ENCODE assay signal across 21 cellular contexts in genomic region chr15:25415217-25415616, GRCh38. TPM values are rescaled to one million over a fixed set of nuclear protein-coding genes. Genes with fewer than 3 reads are reported as not detected.
DNase-seq lines count a peak whose midpoint lies in the region; ATAC-seq and TF ChIP-seq lines count a peak whose summit lies in the region.
"Had no signal": no experiment of that assay in that cellular context is flagged by ENCODE, and none has a peak within 500 bp of the region (broad histone marks: within the 10 kb centered on the region; RNA-seq: fewer than 3 reads in every experiment).

No MANE protein-coding gene starts in this region.

- no peak for TF ChIP-seq EP300 in ovary (IDR thresholded peaks at IDR 0.05)

- peaks cover 50% of the 10 kb centered on the region for H3K36me3 Mint-ChIP-seq in activated naive CD4-positive, alpha-beta T cell treated with anti-CD3 and anti-CD28 coated beads, Interleukin-2, amount 50 U/mL, for 24 hours
- peaks cover 4% of the 10 kb centered on the region for H3K36me3 Mint-ChIP-seq in central memory CD8-positive, alpha-beta T cell (ENCODE audit: insufficient read depth)
- no peaks in the 10 kb centered on the region for H3K36me3 Mint-ChIP-seq in natural killer cell

- TF ChIP-seq POLR2A in ovary (IDR thresholded peaks at IDR 0.05), result no peak

- H3K27me3 ChIP-seq in ovary, result no peaks in the 10 kb centered on the region

- TF ChIP-seq CTCF in HEK293 (tag by site-specific recombination; IDR thresholded peaks at IDR 0.05) (no peak), natural killer cell (IDR thresholded peaks at IDR 0.05) (no peak), ovary (IDR thresholded peaks at IDR 0.05) (no peak)

- peaks cover 18% of the 10 kb centered on the region for H3K9me3 Mint-ChIP-seq in activated naive CD4-positive, alpha-beta T cell treated with anti-CD3 and anti-CD28 coated beads, Interleukin-2, amount 50 U/mL, for 24 hours
- H3K9me3 Mint-ChIP-seq in central memory CD8-positive, alpha-beta T cell, result no peaks in the 10 kb centered on the region
- no peaks in the 10 kb centered on the region for H3K9me3 Mint-ChIP-seq in natural killer cell
- H3K9me3 Mint-ChIP-seq: HFFc6 had no signal

- peak overlapping the region; percentile 12 for H3K4me3 Mint-ChIP-seq in activated naive CD4-positive, alpha-beta T cell treated with anti-CD3 and anti-CD28 coated beads, Interleukin-2, amount 50 U/mL, for 24 hours
- peak overlapping the region; percentile 57 for H3K4me3 Mint-ChIP-seq in central memory CD8-positive, alpha-beta T cell
- peak overlapping the region; percentile 13 for H3K4me3 Mint-ChIP-seq in natural killer cell
- H3K4me3 Mint-ChIP-seq: HFFc6 had no signal

- H3K4me1 Mint-ChIP-seq in activated naive CD4-positive, alpha-beta T cell treated with anti-CD3 and anti-CD28 coated beads, Interleukin-2, amount 50 U/mL, for 24 hours, result peaks cover 94% of the 10 kb centered on the region
- peaks cover 70% of the 10 kb centered on the region for H3K4me1 Mint-ChIP-seq in central memory CD8-positive, alpha-beta T cell
- peaks cover 66 to 76% of the 10 kb centered on the region in 2 donors for H3K4me1 Mint-ChIP-seq in natural killer cell

- 97 to 100% (median 100%) methylated on average over 1 of the region's 1 CpG for WGBS in ovary, 3 donors

- no peak for ATAC-seq in central memory CD8-positive, alpha-beta T cell (replicated peaks; ENCODE audit: extremely low read depth, poor library complexity, severe bottlenecking)
- ATAC-seq in natural killer cell, result no peak

- H3K4me1 ChIP-seq in HEK293 (ENCODE audit: control insufficient read depth, insufficient read depth, low read length) (peaks cover 3% of the 10 kb centered on the region), ovary (ENCODE audit: insufficient read depth) (peaks cover 2% of the 10 kb centered on the region)

- H3K36me3 ChIP-seq in HEK293 (ENCODE audit: control insufficient read depth in 2 of 2, insufficient read depth in 1 of 2, low read length in 2 of 2), result no peaks in the 10 kb centered on the region
- no peaks in the 10 kb centered on the region for H3K36me3 ChIP-seq in ovary

- no peaks in the 10 kb centered on the region for H3K27me3 Mint-ChIP-seq in activated naive CD4-positive, alpha-beta T cell treated with anti-CD3 and anti-CD28 coated beads, Interleukin-2, amount 50 U/mL, for 24 hours
- no peaks in the 10 kb centered on the region for H3K27me3 Mint-ChIP-seq in central memory CD8-positive, alpha-beta T cell
- H3K27me3 Mint-ChIP-seq in natural killer cell (ENCODE audit: low read depth in 2 of 2), result no peaks in the 10 kb centered on the region

- H3K27ac ChIP-seq in HEK293 (ENCODE audit: extremely low read depth, low read depth, low read length), result no peak overlapping the region
- no peak overlapping the region for H3K27ac ChIP-seq in ovary
- H3K27ac ChIP-seq: C4-2B, RWPE1, SK-N-MC had no signal

- H3K4me3 ChIP-seq in HEK293 (ENCODE audit: low read depth, low read length) (no peak overlapping the region), ovary (no peak overlapping the region)
- H3K4me3 ChIP-seq: SK-N-MC had no signal

- POLR2A ChIA-PET in HEK293 (lab: Yijun Ruan, JAX), result no interaction called here

- H3K27ac Mint-ChIP-seq in activated naive CD4-positive, alpha-beta T cell treated with anti-CD3 and anti-CD28 coated beads, Interleukin-2, amount 50 U/mL, for 24 hours, result no peak overlapping the region
- H3K27ac Mint-ChIP-seq in central memory CD8-positive, alpha-beta T cell (ENCODE audit: low read depth), result peak overlapping the region; percentile 74
- peak overlapping the region; percentile 2 to 25 for H3K27ac Mint-ChIP-seq in natural killer cell
- H3K27ac Mint-ChIP-seq: HFFc6 had no signal

- no peaks in the 10 kb centered on the region for H3K9me3 ChIP-seq in HEK293 (ENCODE audit: control insufficient read depth, insufficient read depth, low read depth, low read length)
- H3K9me3 ChIP-seq in ovary, result no peaks in the 10 kb centered on the region

- CTCF ChIA-PET in HEK293 (lab: Yijun Ruan, JAX), result no interaction called here

- no peak for DNase-seq in activated naive CD4-positive, alpha-beta T cell (lab: John Stamatoyannopoulos, UW)
- no peak for DNase-seq in central memory CD8-positive, alpha-beta T cell (ENCODE audit: low spot score in 2 of 2)
- DNase-seq in natural killer cell (no peak), NCI-H1105 (lab: John Stamatoyannopoulos, UW) (no peak), ovary (no peak)
- no peak for DNase-seq in activated CD4-positive, CD25-positive, alpha-beta regulatory T cell treated with anti-CD3 and anti-CD28 coated beads, Interleukin-2, amount 50 U/mL, for 72 hours
- DNase-seq: DMS 273 treated with DMSO at 0.1 percent for 48 hours, DND-41, HFFc6, KBM-7, NCI-H1105 treated with DMSO at 0.1 percent for 48 hours, NCI-H2029 treated with DMSO at 0.1 percent for 48 hours, NCI-H226, NCI-H510A treated with DMSO at 0.1 percent for 48 hours, NCI-H748 treated with DMSO at 0.1 percent for 48 hours, SHP77 treated with DMSO at 0.1 percent for 48 hours had no signal

- intact Hi-C loops in natural killer cell (cut with micrococcal nuclease), result no loop called here
- intact Hi-C loops in ovary (cut with DNase I), result no loop called here

TF ChIP-seq in HEK293, 187 proteins besides CTCF, POLR2A, EP300 and RAD21:
- TF ChIP-seq ATF2 (tag by site-specific recombination; IDR thresholded peaks at IDR 0.05; ENCODE audit: low read depth) (peak; percentile 45; the same call in 1 of the 2 replicates), ZNF629 (tag by site-specific recombination; IDR thresholded peaks at IDR 0.05) (no peak), ZNF24 (tag by site-specific recombination; IDR thresholded peaks at IDR 0.05) (no peak)
TF ChIP-seq in HEK293: peak in this region for 1.

RNA-seq across cellular contexts. Expression of gene UBE3A, which starts 23.6 kb away (rescaled TPM):
- total RNA-seq in natural killer cell (100 to 1,000 TPM; 119 to 131 (median 122) TPM), ovary (100 to 1,000 TPM in 3 of 7 donors, 10 to 100 TPM in 4; 67.0 to 130 (median 99.3) TPM)
- polyA plus RNA-seq in ovary, result 10 to 100 TPM; 27.0 to 52.0 TPM
